Comparison of ENCODE assay signal across 11 cellular contexts in genomic region chr5:135391869-135392255, GRCh38. TPM values are rescaled to one million over a fixed set of nuclear protein-coding genes. Genes with fewer than 3 reads are reported as not detected.
DNase-seq lines count a peak whose midpoint lies in the region; ATAC-seq lines count a peak whose summit lies in the region.
"Had no signal": no experiment of that assay in that cellular context is flagged by ENCODE, and none has a peak within 500 bp of the region (broad histone marks: within the 10 kb centered on the region; RNA-seq: fewer than 3 reads in every experiment).

No MANE protein-coding gene starts in this region.

- intact Hi-C loops in activated T-helper 1 cell treated with anti-CD3 and anti-CD28 coated beads, Interleukin-12 subunit alpha, Interleukin-12 subunit beta, Interleukin-2, Interleukin-4 antibody, amounts not matched to agents 30 ng/mL and 10 ng/mL and 1 ng/mL, durations not matched to agents 14 hours and 24 hours and 36 hours (cut with micrococcal nuclease), result no loop called here
- intact Hi-C loops in right cardiac atrium (cut with DNase I), result no loop called here

- peaks cover 92% of the 10 kb centered on the region for H3K4me1 Mint-ChIP-seq in activated T-helper 1 cell treated with anti-CD3 and anti-CD28 coated beads, Interleukin-12 subunit alpha, Interleukin-12 subunit beta, Interleukin-2, Interleukin-4 antibody, amounts not matched to agents 30 ng/mL and 10 ng/mL and 1 ng/mL, durations not matched to agents 14 hours and 24 hours and 36 hours (ENCODE audit: low read depth)

- H3K27me3 ChIP-seq in right cardiac atrium (ENCODE audit: control insufficient read depth, insufficient read depth), result no peaks in the 10 kb centered on the region
- no peaks in the 10 kb centered on the region for H3K27me3 ChIP-seq in rectal smooth muscle tissue (ENCODE audit: control insufficient read depth, insufficient read depth, low read length)

- H3K27ac Mint-ChIP-seq in activated T-helper 1 cell treated with anti-CD3 and anti-CD28 coated beads, Interleukin-12 subunit alpha, Interleukin-12 subunit beta, Interleukin-2, Interleukin-4 antibody, amounts not matched to agents 30 ng/mL and 10 ng/mL and 1 ng/mL, durations not matched to agents 14 hours and 24 hours and 36 hours, result peak overlapping the region; percentile 73

- H3K4me1 ChIP-seq in right cardiac atrium (ENCODE audit: control insufficient read depth, insufficient read depth, low read length) (peaks cover 60% of the 10 kb centered on the region), rectal smooth muscle tissue (ENCODE audit: control insufficient read depth, insufficient read depth, low read length) (peaks cover 9% of the 10 kb centered on the region)

- peaks cover 46% of the 10 kb centered on the region for H3K36me3 Mint-ChIP-seq in activated T-helper 1 cell treated with anti-CD3 and anti-CD28 coated beads, Interleukin-12 subunit alpha, Interleukin-12 subunit beta, Interleukin-2, Interleukin-4 antibody, amounts not matched to agents 30 ng/mL and 10 ng/mL and 1 ng/mL, durations not matched to agents 14 hours and 24 hours and 36 hours (ENCODE audit: low read depth)

- H3K36me3 ChIP-seq in rectal smooth muscle tissue (ENCODE audit: control insufficient read depth, insufficient read depth, low read length), result peaks cover 3% of the 10 kb centered on the region

- H3K9me3 Mint-ChIP-seq in activated T-helper 1 cell treated with anti-CD3 and anti-CD28 coated beads, Interleukin-12 subunit alpha, Interleukin-12 subunit beta, Interleukin-2, Interleukin-4 antibody, amounts not matched to agents 30 ng/mL and 10 ng/mL and 1 ng/mL, durations not matched to agents 14 hours and 24 hours and 36 hours, result no peaks in the 10 kb centered on the region
- H3K9me3 Mint-ChIP-seq: activated T-cell treated with anti-CD3 and anti-CD28 coated beads, Interleukin-2, amount 50 U/mL, for 72 hours had no signal

- ATAC-seq in right cardiac atrium (peak; percentile 52 to 66), HG02678 (IDR thresholded peaks at IDR 0.05; ENCODE audit: unreplicated experiment) (no peak)

- DNase-seq in ELF-1 (ENCODE audit: low read depth, low spot score), result peak; percentile 35
- DNase-seq in activated T-helper 1 cell treated with anti-CD3 and anti-CD28 coated beads, Interleukin-12 subunit alpha, Interleukin-12 subunit beta, Interleukin-2, Interleukin-4 antibody, amounts not matched to agents 30 ng/mL and 10 ng/mL and 1 ng/mL, durations not matched to agents 14 hours and 24 hours and 36 hours (ENCODE audit: low spot score), result no peak
- peak in 2 of 3 donors; percentile 66 to 68 for DNase-seq in right cardiac atrium
- no peak for DNase-seq in NCI-H2196 treated with DMSO at 0.1 percent for 48 hours (lab: John Stamatoyannopoulos, UW; ENCODE audit: unreplicated experiment)
- no peak for DNase-seq in stimulated activated CD4-positive, alpha-beta T cell treated with anti-CD3 and anti-CD28 coated beads, Interleukin-4, amount 100 ng/mL, for 4 hours
- no peak for DNase-seq in DMS153 (lab: John Stamatoyannopoulos, UW)
- DNase-seq: NCI-H446 treated with DMSO at 0.1 percent for 48 hours, SW 1271 had no signal

- H3K4me3 Mint-ChIP-seq in activated T-helper 1 cell treated with anti-CD3 and anti-CD28 coated beads, Interleukin-12 subunit alpha, Interleukin-12 subunit beta, Interleukin-2, Interleukin-4 antibody, amounts not matched to agents 30 ng/mL and 10 ng/mL and 1 ng/mL, durations not matched to agents 14 hours and 24 hours and 36 hours, result no peak overlapping the region
- H3K4me3 Mint-ChIP-seq: activated T-cell treated with anti-CD3 and anti-CD28 coated beads, Interleukin-2, amount 50 U/mL, for 72 hours had no signal

- no peaks in the 10 kb centered on the region for H3K27me3 Mint-ChIP-seq in activated T-helper 1 cell treated with anti-CD3 and anti-CD28 coated beads, Interleukin-12 subunit alpha, Interleukin-12 subunit beta, Interleukin-2, Interleukin-4 antibody, amounts not matched to agents 30 ng/mL and 10 ng/mL and 1 ng/mL, durations not matched to agents 14 hours and 24 hours and 36 hours (ENCODE audit: insufficient read depth)

- WGBS in right cardiac atrium, result 61% methylated on average over 2 of the region's 2 CpGs

- H3K27ac ChIP-seq in right cardiac atrium (ENCODE audit: low read length) (peak overlapping the region; percentile 84), rectal smooth muscle tissue (ENCODE audit: low read depth, low read length) (peak overlapping the region; percentile 17)

- H3K9ac ChIP-seq in rectal smooth muscle tissue (ENCODE audit: low read length), result no peak overlapping the region

- no peaks in the 10 kb centered on the region for H3K9me3 ChIP-seq in right cardiac atrium (ENCODE audit: control insufficient read depth, low read length)

- H3K4me3 ChIP-seq in right cardiac atrium (ENCODE audit: low read length) (no peak overlapping the region), rectal smooth muscle tissue (ENCODE audit: low read length) (no peak overlapping the region)

RNA-seq across cellular contexts. Expression of gene MACROH2A1, which starts 7.2 kb away (rescaled TPM):
- 315 and 317 TPM in 2 replicates for total RNA-seq in activated T-helper 1 cell treated with anti-CD3 and anti-CD28 coated beads, Interleukin-12 subunit alpha, Interleukin-12 subunit beta, Interleukin-2, Interleukin-4 antibody, amounts not matched to agents 30 ng/mL and 10 ng/mL and 1 ng/mL, durations not matched to agents 14 hours and 24 hours and 36 hours
- total RNA-seq in right cardiac atrium, result 100 to 1,000 TPM; 128 to 160 (median 141) TPM
- polyA plus RNA-seq in right cardiac atrium, result 152 TPM

RNA-seq across cellular contexts. Expression of gene DCANP1, which starts 55.3 kb away (rescaled TPM):
- total RNA-seq in activated T-helper 1 cell treated with anti-CD3 and anti-CD28 coated beads, Interleukin-12 subunit alpha, Interleukin-12 subunit beta, Interleukin-2, Interleukin-4 antibody, amounts not matched to agents 30 ng/mL and 10 ng/mL and 1 ng/mL, durations not matched to agents 14 hours and 24 hours and 36 hours, result not detected in 2 replicates
- not detected for total RNA-seq in right cardiac atrium
- polyA plus RNA-seq in right cardiac atrium, result not detected
- total RNA-seq: activated T-cell treated with anti-CD3 and anti-CD28 coated beads, Interleukin-2, amount 50 U/mL, for 72 hours had no signal

Comparison
In these comparisons a context has a peak if more than half of its experiments do, and no peak if none do; other contexts are left out.
1. DNase-seq: peak in ELF-1 (single experiment) and right cardiac atrium (2 of 3); none in activated T-helper 1 cell treated with anti-CD3 and anti-CD28 coated beads, Interleukin-12 subunit alpha, Interleukin-12 subunit beta, Interleukin-2, Interleukin-4 antibody, amounts not matched to agents 30 ng/mL and 10 ng/mL and 1 ng/mL, durations not matched to agents 14 hours and 24 hours and 36 hours (single experiment), NCI-H2196 treated with DMSO at 0.1 percent for 48 hours (single experiment), stimulated activated CD4-positive, alpha-beta T cell treated with anti-CD3 and anti-CD28 coated beads, Interleukin-4, amount 100 ng/mL, for 4 hours (0 of 2) and DMS153 (single experiment).